In the genomic region with DNA sequence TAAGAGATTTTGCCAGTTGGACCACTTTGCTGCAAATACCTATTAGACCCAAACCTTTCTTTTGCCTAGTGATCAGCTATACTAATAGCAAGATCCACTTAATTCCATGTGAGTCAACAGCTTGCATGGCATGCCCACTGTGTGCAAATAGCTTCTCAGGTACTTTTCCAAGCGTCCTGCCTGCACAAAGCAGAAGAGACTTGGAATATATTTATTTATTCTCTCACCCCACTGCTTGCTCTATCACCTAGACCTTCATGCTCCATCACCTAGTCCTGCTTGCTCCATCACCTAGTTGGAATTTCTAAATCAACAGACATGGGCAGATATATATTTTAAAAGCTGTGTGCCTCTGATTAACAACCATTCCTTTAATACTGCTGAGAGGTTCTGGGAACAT, we compare ENCODE assay signal across 14 cellular contexts. TPM values are rescaled to one million over a fixed set of nuclear protein-coding genes. Genes with fewer than 3 reads are reported as not detected.
DNase-seq lines count a peak whose midpoint lies in the region; ATAC-seq, FAIRE-seq and TF ChIP-seq lines count a peak whose summit lies in the region.
"Had no signal": no experiment of that assay in that cellular context is flagged by ENCODE, and none has a peak within 500 bp of the region (broad histone marks: within the 10 kb centered on the region; RNA-seq: fewer than 3 reads in every experiment).

No MANE protein-coding gene starts in this region.

- peak overlapping the region; percentile 27 to 66 (median 34) for H3K4me3 Mint-ChIP-seq in CD4-positive, CD25-positive, alpha-beta regulatory T cell
- peak overlapping the region; percentile 55 for H3K4me3 Mint-ChIP-seq in central memory CD8-positive, alpha-beta T cell
- H3K4me3 Mint-ChIP-seq in endodermal cell = no peak overlapping the region

- 81% methylated on average over 1 of the region's 1 CpG; no CpG with 5 or more reads in 1 of the 2 experiments for WGBS in endodermal cell (ENCODE audit: insufficient coverage in 1 of 2, insufficient read length in 1 of 2), 2 experiments

- no peak for TF ChIP-seq CTCF in endodermal cell (conservative IDR thresholded peaks at IDR 0.05)

- H3K36me3 Mint-ChIP-seq in CD4-positive, CD25-positive, alpha-beta regulatory T cell = peaks cover 20% of the 10 kb centered on the region
- peaks cover 39% of the 10 kb centered on the region for H3K36me3 Mint-ChIP-seq in central memory CD8-positive, alpha-beta T cell (ENCODE audit: insufficient read depth)
- no peaks in the 10 kb centered on the region for H3K36me3 Mint-ChIP-seq in endodermal cell (ENCODE audit: low read depth)

- DNase-seq in CD4-positive, CD25-positive, alpha-beta regulatory T cell = no peak
- no peak for DNase-seq in GM12891 (ENCODE audit: insufficient read length, low spot score)
- no peak for DNase-seq in central memory CD8-positive, alpha-beta T cell (ENCODE audit: low spot score in 2 of 2)
- DNase-seq in endodermal cell = no peak
- DNase-seq in NCI-H1048 (lab: John Stamatoyannopoulos, UW) = no peak
- DNase-seq in NCI-H69 (lab: John Stamatoyannopoulos, UW) = no peak
- DNase-seq: activated gamma-delta T cell treated with Interleukin-2 at 50 U/mL for 16 hours; Caco-2; central memory CD4-positive, alpha-beta T cell; stimulated activated naive CD4-positive, alpha-beta T cell treated with Interleukin-2 at 50 U/mL for 16 hours had no signal

- no peak for TF ChIP-seq POLR2A in GM12891 (IDR thresholded peaks at IDR 0.05; ENCODE audit: low read depth, low read length)

- ATAC-seq in CD4-positive, CD25-positive, alpha-beta regulatory T cell (ENCODE audit: low read depth in 2 of 2) = no peak
- ATAC-seq in central memory CD8-positive, alpha-beta T cell (replicated peaks; ENCODE audit: extremely low read depth, poor library complexity, severe bottlenecking) = no peak
- ATAC-seq: activated CD4-positive, CD25-positive, alpha-beta regulatory T cell treated with anti-CD3 and anti-CD28 coated beads, Interleukin-2, amount 50 U/mL, for 24 hours had no signal

- no peaks in the 10 kb centered on the region for H3K9me3 Mint-ChIP-seq in CD4-positive, CD25-positive, alpha-beta regulatory T cell
- no peaks in the 10 kb centered on the region for H3K9me3 Mint-ChIP-seq in central memory CD8-positive, alpha-beta T cell
- peaks cover 5% of the 10 kb centered on the region for H3K9me3 Mint-ChIP-seq in endodermal cell

- H3K27ac Mint-ChIP-seq in CD4-positive, CD25-positive, alpha-beta regulatory T cell = peak overlapping the region in 2 of 3 donors; percentile 68 to 87
- peak overlapping the region; percentile 87 for H3K27ac Mint-ChIP-seq in central memory CD8-positive, alpha-beta T cell (ENCODE audit: low read depth)
- H3K27ac Mint-ChIP-seq in endodermal cell = no peak overlapping the region

- peaks cover 80% of the 10 kb centered on the region for H3K4me1 ChIP-seq in CD4-positive, CD25-positive, alpha-beta regulatory T cell (ENCODE audit: control insufficient read depth, insufficient read depth, low read length, poor library complexity, severe bottlenecking)
- H3K4me1 ChIP-seq in rectal smooth muscle tissue (ENCODE audit: control insufficient read depth, insufficient read depth, low read length) (peaks cover 42% of the 10 kb centered on the region), endodermal cell (ENCODE audit: control insufficient read depth, insufficient read depth, low read length) (no peaks in the 10 kb centered on the region)
- H3K4me1 ChIP-seq: prostate gland had no signal

- peaks cover 11% of the 10 kb centered on the region for H3K36me3 ChIP-seq in CD4-positive, CD25-positive, alpha-beta regulatory T cell (ENCODE audit: control insufficient read depth, insufficient read depth, low read length)
- H3K36me3 ChIP-seq in rectal smooth muscle tissue (ENCODE audit: control insufficient read depth, insufficient read depth, low read length) (no peaks in the 10 kb centered on the region), endodermal cell (ENCODE audit: control insufficient read depth, insufficient read depth, low read length) (no peaks in the 10 kb centered on the region)
- H3K36me3 ChIP-seq: prostate gland had no signal

- peak overlapping the region; percentile 71 for H3K27ac ChIP-seq in CD4-positive, CD25-positive, alpha-beta regulatory T cell (ENCODE audit: insufficient read depth, low read length, poor library complexity, severe bottlenecking)
- peak overlapping the region; percentile 21 for H3K27ac ChIP-seq in rectal smooth muscle tissue (ENCODE audit: low read depth, low read length)
- no peak overlapping the region for H3K27ac ChIP-seq in endodermal cell (ENCODE audit: low read depth, low read length)
- H3K27ac ChIP-seq: PC-9, prostate gland had no signal

- no peaks in the 10 kb centered on the region for H3K9me3 ChIP-seq in CD4-positive, CD25-positive, alpha-beta regulatory T cell (ENCODE audit: control insufficient read depth in 2 of 2, low read length in 2 of 2)
- peaks cover 12% of the 10 kb centered on the region for H3K9me3 ChIP-seq in endodermal cell (ENCODE audit: control insufficient read depth, low read length)
- H3K9me3 ChIP-seq: Caco-2, prostate gland had no signal

- H3K9ac ChIP-seq in rectal smooth muscle tissue (ENCODE audit: low read length) = no peak overlapping the region
- no peak overlapping the region for H3K9ac ChIP-seq in endodermal cell (ENCODE audit: extremely low read depth, low read length, poor library complexity, severe bottlenecking)

- H3K27me3 ChIP-seq in CD4-positive, CD25-positive, alpha-beta regulatory T cell (ENCODE audit: control insufficient read depth, insufficient read depth, low read length) = no peaks in the 10 kb centered on the region
- H3K27me3 ChIP-seq in rectal smooth muscle tissue (ENCODE audit: control insufficient read depth, insufficient read depth, low read length) (no peaks in the 10 kb centered on the region), endodermal cell (ENCODE audit: control insufficient read depth, insufficient read depth, low read length, poor library complexity, severe bottlenecking) (peaks cover 4% of the 10 kb centered on the region)

- no peaks in the 10 kb centered on the region for H3K27me3 Mint-ChIP-seq in CD4-positive, CD25-positive, alpha-beta regulatory T cell
- no peaks in the 10 kb centered on the region for H3K27me3 Mint-ChIP-seq in central memory CD8-positive, alpha-beta T cell
- H3K27me3 Mint-ChIP-seq in endodermal cell (ENCODE audit: insufficient read depth) = peaks cover 11% of the 10 kb centered on the region

- peaks cover 56 to 88% (median 72%) of the 10 kb centered on the region in 4 donors for H3K4me1 Mint-ChIP-seq in CD4-positive, CD25-positive, alpha-beta regulatory T cell
- peaks cover 60% of the 10 kb centered on the region for H3K4me1 Mint-ChIP-seq in central memory CD8-positive, alpha-beta T cell
- no peaks in the 10 kb centered on the region for H3K4me1 Mint-ChIP-seq in endodermal cell

- H3K4me3 ChIP-seq in CD4-positive, CD25-positive, alpha-beta regulatory T cell (ENCODE audit: low read depth, low read length) = peak overlapping the region; percentile 75
- no peak overlapping the region for H3K4me3 ChIP-seq in rectal smooth muscle tissue (ENCODE audit: low read length)
- H3K4me3 ChIP-seq in endodermal cell (ENCODE audit: low read length) = no peak overlapping the region
- H3K4me3 ChIP-seq: PC-9, prostate gland had no signal

- FAIRE-seq in GM12891 (lab: Jason Lieb, UNC) = peak; percentile 5

TF ChIP-seq in GM12891, 5 proteins besides CTCF, POLR2A, EP300 and RAD21:
- TF ChIP-seq SPI1 (IDR thresholded peaks at IDR 0.05; ENCODE audit: low read depth, low read length) (no peak), TAF1 (IDR thresholded peaks at IDR 0.05; ENCODE audit: low read depth, low read length) (no peak), PAX5 (IDR thresholded peaks at IDR 0.05; ENCODE audit: insufficient read depth, low read length, severe bottlenecking) (no peak), POU2F2 (IDR thresholded peaks at IDR 0.05; ENCODE audit: low read depth, low read length) (no peak)

RNA-seq across cellular contexts. Expression of a gene that starts 47.6 kb away (rescaled TPM):
- 726 TPM for total RNA-seq in CD4-positive, CD25-positive, alpha-beta regulatory T cell
- polyA plus RNA-seq in CD4-positive, CD25-positive, alpha-beta regulatory T cell = 100 to 1,000 TPM; 221 to 262 (median 237) TPM
- 103 TPM for polyA plus RNA-seq in GM12891 (2012; ENCODE audit: low read depth, missing spikeins)
- total RNA-seq in endodermal cell = 1 to 10 TPM; 1.3 to 4.9 TPM
- 15.2 TPM for polyA plus RNA-seq in endodermal cell (2013, experiment 1 of 2)
- polyA plus RNA-seq in endodermal cell (2013, experiment 2 of 2) = 13.7 TPM

Comparison
In these comparisons a context has a peak if more than half of its experiments do, and no peak if none do; other contexts are left out.
1. RNA of a gene that starts 47.6 kb away (total RNA-seq): 726 TPM in CD4-positive, CD25-positive, alpha-beta regulatory T cell (single experiment); 1.3 to 4.9 TPM in endodermal cell; every median in the first group is over 100 times any median in the second.